8 cellular contexts compared by ENCODE assay signal in the genomic region with DNA sequence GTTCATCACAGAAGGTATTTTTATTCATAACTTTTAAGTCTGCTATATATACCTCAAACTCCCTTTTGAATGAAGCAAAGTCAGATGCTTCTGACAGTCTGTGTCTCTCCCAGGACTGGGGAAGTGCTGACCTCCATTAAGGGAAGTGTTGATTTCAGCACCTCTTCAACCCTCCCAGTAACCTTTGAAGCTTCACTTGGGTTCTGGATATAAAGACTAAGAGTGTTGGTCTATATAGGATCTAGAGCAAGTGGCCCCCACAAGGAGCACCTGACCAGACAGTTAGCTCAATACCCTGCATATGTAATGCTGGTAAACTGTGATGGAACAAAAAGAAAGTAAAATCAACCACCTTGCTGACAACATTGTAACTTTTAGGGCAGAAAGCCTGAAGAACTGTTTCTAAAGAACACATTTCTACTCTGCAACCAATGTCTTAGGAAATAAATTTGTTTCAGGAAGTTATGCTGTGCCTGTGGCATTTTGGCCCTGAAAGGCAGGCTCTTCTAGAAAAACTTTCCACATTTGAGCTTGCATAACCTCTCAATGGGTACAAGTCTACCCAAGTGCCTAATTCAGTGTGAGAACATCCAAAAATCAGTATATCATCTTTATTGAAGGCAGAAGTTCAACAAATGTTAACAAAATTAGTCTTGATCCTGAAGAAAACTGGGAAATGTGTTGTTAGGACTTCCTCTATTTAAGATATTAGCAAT. TPM values are rescaled to one million over a fixed set of nuclear protein-coding genes. Genes with fewer than 3 reads are reported as not detected.
DNase-seq lines count a peak whose midpoint lies in the region; ATAC-seq lines count a peak whose summit lies in the region.

No MANE protein-coding gene starts in this region.

- peaks cover 69% of the 10 kb centered on the region for H3K4me1 Mint-ChIP-seq in activated CD4-positive, alpha-beta T cell treated with anti-CD3 and anti-CD28 coated beads for 36 hours
- H3K4me1 Mint-ChIP-seq in central memory CD8-positive, alpha-beta T cell = peaks cover 76% of the 10 kb centered on the region
- H3K4me1 Mint-ChIP-seq in stimulated activated naive CD8-positive, alpha-beta T cell treated with anti-CD3 and anti-CD28 coated beads, Interleukin-15, amount 100 ng/mL, for 72 hours = peaks cover 65% of the 10 kb centered on the region

- peak; percentile 28 for DNase-seq in activated CD4-positive, alpha-beta T cell treated with anti-CD3 and anti-CD28 coated beads for 36 hours
- DNase-seq in activated CD4-positive, alpha-beta T cell treated with anti-CD3 and anti-CD28 coated beads for 1 hour = no peak
- DNase-seq in NAMALWA (ENCODE audit: low spot score) (peak; percentile 50), NCI-H2227 (lab: John Stamatoyannopoulos, UW; ENCODE audit: unreplicated experiment) (no peak), amniotic stem cell (lab: John Stamatoyannopoulos, UW) (no peak)
- DNase-seq in central memory CD8-positive, alpha-beta T cell (ENCODE audit: low spot score in 2 of 2) = no peak
- peak in 1 of 2 donors; percentile 25 for DNase-seq in stimulated activated naive CD8-positive, alpha-beta T cell treated with anti-CD3 and anti-CD28 coated beads, Interleukin-15, amount 100 ng/mL, for 72 hours

- CTCF ChIA-PET in activated CD4-positive, alpha-beta T cell treated with anti-CD3 and anti-CD28 coated beads for 36 hours (lab: Charles Lee) = interaction anchor here (0.7 to 0.9 kb wide), 2 partner anchors 12 to 57 kb away, joined by 3 to 6 read pairs; partner anchors contain the start of gene HIPK1

- no peaks in the 10 kb centered on the region for H3K27me3 Mint-ChIP-seq in activated CD4-positive, alpha-beta T cell treated with anti-CD3 and anti-CD28 coated beads for 36 hours
- no peaks in the 10 kb centered on the region for H3K27me3 Mint-ChIP-seq in central memory CD8-positive, alpha-beta T cell
- H3K27me3 Mint-ChIP-seq in stimulated activated naive CD8-positive, alpha-beta T cell treated with anti-CD3 and anti-CD28 coated beads, Interleukin-15, amount 100 ng/mL, for 72 hours = no peaks in the 10 kb centered on the region

- intact Hi-C loops in activated CD4-positive, alpha-beta T cell treated with anti-CD3 and anti-CD28 coated beads for 36 hours (cut with DNase I, micrococcal nuclease) = loop anchor here in 1 of 2 experiments (5.0 to 10.0 kb wide), 2 partner anchors 60 to 842 kb away; partner anchors contain the start of genes NRAS and RSBN1

- ATAC-seq in activated CD4-positive, alpha-beta T cell treated with anti-CD3 and anti-CD28 coated beads for 36 hours = peak; percentile 14
- ATAC-seq in central memory CD8-positive, alpha-beta T cell (replicated peaks; ENCODE audit: extremely low read depth, poor library complexity, severe bottlenecking) = peak; percentile 6
- peak; percentile 37 for ATAC-seq in stimulated activated naive CD8-positive, alpha-beta T cell treated with anti-CD3 and anti-CD28 coated beads, Interleukin-15, amount 100 ng/mL, for 72 hours
- ATAC-seq in GM21786 (IDR thresholded peaks at IDR 0.05; ENCODE audit: unreplicated experiment) = no peak

- H3K36me3 Mint-ChIP-seq in activated CD4-positive, alpha-beta T cell treated with anti-CD3 and anti-CD28 coated beads for 36 hours (ENCODE audit: low read depth) = peaks cover 11% of the 10 kb centered on the region
- peaks cover 16% of the 10 kb centered on the region for H3K36me3 Mint-ChIP-seq in central memory CD8-positive, alpha-beta T cell (ENCODE audit: insufficient read depth)

- POLR2A ChIA-PET in activated CD4-positive, alpha-beta T cell treated with anti-CD3 and anti-CD28 coated beads for 36 hours (lab: Charles Lee) = no interaction called here

- H3K9me3 Mint-ChIP-seq in activated CD4-positive, alpha-beta T cell treated with anti-CD3 and anti-CD28 coated beads for 36 hours (ENCODE audit: low read depth) = no peaks in the 10 kb centered on the region
- H3K9me3 Mint-ChIP-seq in central memory CD8-positive, alpha-beta T cell = no peaks in the 10 kb centered on the region
- no peaks in the 10 kb centered on the region for H3K9me3 Mint-ChIP-seq in stimulated activated naive CD8-positive, alpha-beta T cell treated with anti-CD3 and anti-CD28 coated beads, Interleukin-15, amount 100 ng/mL, for 72 hours

- H3K4me3 Mint-ChIP-seq in activated CD4-positive, alpha-beta T cell treated with anti-CD3 and anti-CD28 coated beads for 36 hours = peak overlapping the region; percentile 84
- H3K4me3 Mint-ChIP-seq in central memory CD8-positive, alpha-beta T cell = peak overlapping the region; percentile 86
- peak overlapping the region; percentile 86 to 90 for H3K4me3 Mint-ChIP-seq in stimulated activated naive CD8-positive, alpha-beta T cell treated with anti-CD3 and anti-CD28 coated beads, Interleukin-15, amount 100 ng/mL, for 72 hours

- peak overlapping the region; percentile 99 for H3K27ac Mint-ChIP-seq in activated CD4-positive, alpha-beta T cell treated with anti-CD3 and anti-CD28 coated beads for 36 hours
- peak overlapping the region; percentile 90 for H3K27ac Mint-ChIP-seq in central memory CD8-positive, alpha-beta T cell (ENCODE audit: low read depth)
- H3K27ac Mint-ChIP-seq in stimulated activated naive CD8-positive, alpha-beta T cell treated with anti-CD3 and anti-CD28 coated beads, Interleukin-15, amount 100 ng/mL, for 72 hours = peak overlapping the region; percentile 95 to 98

RNA-seq across cellular contexts. Expression of gene PTPN22, which starts 0.9 kb away (rescaled TPM):
- total RNA-seq in activated CD4-positive, alpha-beta T cell treated with anti-CD3 and anti-CD28 coated beads for 36 hours = 10 to 100 TPM; 42.4 to 52.6 TPM

RNA-seq across cellular contexts. Expression of gene BCL2L15, which starts 15.0 kb away (rescaled TPM):
- total RNA-seq in activated CD4-positive, alpha-beta T cell treated with anti-CD3 and anti-CD28 coated beads for 36 hours = 1 to 10 TPM; 1.1 to 1.3 TPM

RNA-seq across cellular contexts. Expression of gene AP4B1, which starts 32.2 kb away (rescaled TPM):
- 10 to 100 TPM; 27.7 to 39.2 TPM for total RNA-seq in activated CD4-positive, alpha-beta T cell treated with anti-CD3 and anti-CD28 coated beads for 36 hours

RNA-seq across cellular contexts. Expression of gene DCLRE1B, which starts 32.7 kb away (rescaled TPM):
- 10 to 100 TPM; 18.2 to 21.8 TPM for total RNA-seq in activated CD4-positive, alpha-beta T cell treated with anti-CD3 and anti-CD28 coated beads for 36 hours

RNA-seq across cellular contexts. Expression of gene HIPK1, which starts 56.7 kb away (rescaled TPM):
- 10 to 100 TPM; 42.2 to 50.3 TPM for total RNA-seq in activated CD4-positive, alpha-beta T cell treated with anti-CD3 and anti-CD28 coated beads for 36 hours

Comparison
In these comparisons a context has a peak if more than half of its experiments do, and no peak if none do; other contexts are left out.
1. DNase-seq: peak in activated CD4-positive, alpha-beta T cell treated with anti-CD3 and anti-CD28 coated beads for 36 hours (single experiment) and NAMALWA (single experiment); none in activated CD4-positive, alpha-beta T cell treated with anti-CD3 and anti-CD28 coated beads for 1 hour (single experiment), central memory CD8-positive, alpha-beta T cell (0 of 2), NCI-H2227 (single experiment) and amniotic stem cell (single experiment).
2. Peak in every context shown above with its lines, with median percentiles within 50 percentile points of each other: H3K27ac Mint-ChIP-seq and H3K4me3 Mint-ChIP-seq.